Comparison of ENCODE assay signal across 8 cellular contexts in genomic region chr3:147410518-147411234, GRCh38. TPM values are rescaled to one million over a fixed set of nuclear protein-coding genes. Genes with fewer than 3 reads are reported as not detected.
DNase-seq lines count a peak whose midpoint lies in the region; ATAC-seq and TF ChIP-seq lines count a peak whose summit lies in the region.

No MANE protein-coding gene starts in this region.

- CTCF ChIA-PET in GM10248 (lab: Yijun Ruan, JAX), result no interaction called here

- H3K27ac Mint-ChIP-seq in CD4-positive, CD25-positive, alpha-beta regulatory T cell, result no peak overlapping the region

- H3K9me3 ChIP-seq in CD4-positive, CD25-positive, alpha-beta regulatory T cell (ENCODE audit: control insufficient read depth in 2 of 2, low read length in 2 of 2), result peaks cover 15 to 25% of the 10 kb centered on the region in 2 experiments
- H3K9me3 ChIP-seq in neural cell (ENCODE audit: low read length), result no peaks in the 10 kb centered on the region

- TF ChIP-seq CTCF in coronary artery (IDR thresholded peaks at IDR 0.05) (no peak), neural cell (IDR thresholded peaks at IDR 0.05; ENCODE audit: poor library complexity, severe bottlenecking) (no peak), GM10248 (IDR thresholded peaks at IDR 0.05; ENCODE audit: control extremely low read depth, extremely low read depth, low read depth, missing control alignments) (no peak)

- H3K36me3 Mint-ChIP-seq in CD4-positive, CD25-positive, alpha-beta regulatory T cell, result no peaks in the 10 kb centered on the region

- POLR2A ChIA-PET in GM10248 (lab: Yijun Ruan, JAX), result no interaction called here

- H3K27me3 ChIP-seq in CD4-positive, CD25-positive, alpha-beta regulatory T cell (ENCODE audit: control insufficient read depth, insufficient read depth, low read length), result peaks cover 42% of the 10 kb centered on the region
- peaks cover 29% of the 10 kb centered on the region for H3K27me3 ChIP-seq in neural cell (ENCODE audit: insufficient read depth, low read depth, low read length)

- no peak for TF ChIP-seq RAD21 in neural cell (conservative IDR thresholded peaks at IDR 0.05)

- no peak for TF ChIP-seq EP300 in neural cell (conservative IDR thresholded peaks at IDR 0.05; ENCODE audit: poor library complexity, severe bottlenecking)

- peaks cover 0 to 38% (median 11%) of the 10 kb centered on the region in 7 donors for H3K9me3 Mint-ChIP-seq in CD4-positive, CD25-positive, alpha-beta regulatory T cell

- no peaks in the 10 kb centered on the region for H4K20me1 ChIP-seq in neural cell (ENCODE audit: insufficient read depth)

- H3K9me2 ChIP-seq in neural cell (ENCODE audit: insufficient read depth, low read length), result no peaks in the 10 kb centered on the region

- H3K9ac ChIP-seq in neural cell (ENCODE audit: low read length), result peak overlapping the region; percentile 80

- H3K4me1 ChIP-seq in CD4-positive, CD25-positive, alpha-beta regulatory T cell (ENCODE audit: control insufficient read depth, insufficient read depth, low read length, poor library complexity, severe bottlenecking), result peaks cover 31% of the 10 kb centered on the region

- peak in 1 of 3 donors; percentile 34 for DNase-seq in CD4-positive, CD25-positive, alpha-beta regulatory T cell
- DNase-seq in KBM-7, result peak; percentile 47
- no peak for DNase-seq in coronary artery (ENCODE audit: low spot score)
- DNase-seq in GM10248 (ENCODE audit: extremely low spot score), result no peak

- H3K4me3 Mint-ChIP-seq in CD4-positive, CD25-positive, alpha-beta regulatory T cell, result peak overlapping the region; percentile 31 to 82 (median 71)

- H3F3A ChIP-seq in neural cell (ENCODE audit: insufficient read depth, low read length, poor library complexity, severe bottlenecking), result peaks cover 10% of the 10 kb centered on the region

- H3K4me1 Mint-ChIP-seq in CD4-positive, CD25-positive, alpha-beta regulatory T cell, result peaks cover 6 to 53% (median 13%) of the 10 kb centered on the region in 4 donors

- H3K27me3 Mint-ChIP-seq in CD4-positive, CD25-positive, alpha-beta regulatory T cell, result peaks cover 84% of the 10 kb centered on the region

- no peak overlapping the region for H3K27ac ChIP-seq in CD4-positive, CD25-positive, alpha-beta regulatory T cell (ENCODE audit: insufficient read depth, low read length, poor library complexity, severe bottlenecking)
- H3K27ac ChIP-seq in coronary artery, result no peak overlapping the region
- H3K27ac ChIP-seq in neural cell (ENCODE audit: low read length), result peak overlapping the region; percentile 92

- ATAC-seq in CD4-positive, CD25-positive, alpha-beta regulatory T cell (ENCODE audit: low read depth in 2 of 2), result no peak
- no peak for ATAC-seq in GM19467 (IDR thresholded peaks at IDR 0.05; ENCODE audit: unreplicated experiment)
- ATAC-seq in HG03354 (IDR thresholded peaks at IDR 0.05; ENCODE audit: poor library complexity, severe bottlenecking, unreplicated experiment), result no peak
- ATAC-seq in HG03135 (IDR thresholded peaks at IDR 0.05; ENCODE audit: unreplicated experiment), result no peak

- in situ Hi-C loops in KBM-7 (cut with MboI; ENCODE audit: low pct_unique_long_range_greater_than_20kb, low sequenced_read_pairs), result no loop called here

- peak overlapping the region; percentile 89 for H3K4me2 ChIP-seq in neural cell (ENCODE audit: low read length)

- no peak overlapping the region for H3K4me3 ChIP-seq in CD4-positive, CD25-positive, alpha-beta regulatory T cell (ENCODE audit: low read depth, low read length)
- H3K4me3 ChIP-seq in coronary artery (peak overlapping the region; percentile 65), neural cell (ENCODE audit: low read length) (peak overlapping the region; percentile 92)

- no peaks in the 10 kb centered on the region for H3K36me3 ChIP-seq in CD4-positive, CD25-positive, alpha-beta regulatory T cell (ENCODE audit: control insufficient read depth, insufficient read depth, low read length)
- H3K36me3 ChIP-seq in neural cell (ENCODE audit: insufficient read depth, low read length), result no peaks in the 10 kb centered on the region

- peaks cover 96% of the 10 kb centered on the region for H3K79me2 ChIP-seq in neural cell (replicated peaks; ENCODE audit: insufficient read depth, low read length)

- peak overlapping the region; percentile 28 for H2AFZ ChIP-seq in neural cell (ENCODE audit: low read depth, low read length)

TF ChIP-seq in neural cell, 6 proteins besides CTCF, POLR2A, EP300 and RAD21:
- no peak for TF ChIP-seq TAF1 (IDR thresholded peaks at IDR 0.05; ENCODE audit: low read depth)
- TF ChIP-seq EZH2 (IDR thresholded peaks at IDR 0.05; ENCODE audit: borderline replicate concordance, insufficient read depth, low read length, poor library complexity, severe bottlenecking), result no peak
- no peak for TF ChIP-seq POLR2AphosphoS5 (IDR thresholded peaks at IDR 0.05)
- TF ChIP-seq MXI1 (conservative IDR thresholded peaks at IDR 0.05; ENCODE audit: poor library complexity, severe bottlenecking), result peak; percentile 46
- peak; percentile 59 for TF ChIP-seq REST (IDR thresholded peaks at IDR 0.05; ENCODE audit: borderline replicate concordance)
- TF ChIP-seq SMC3 (conservative IDR thresholded peaks at IDR 0.05; ENCODE audit: poor library complexity), result no peak
TF ChIP-seq in neural cell: peak in this region for 2.

RNA-seq across cellular contexts. Expression of gene ZIC1, which starts 1.5 kb away (rescaled TPM):
- not detected for total RNA-seq in CD4-positive, CD25-positive, alpha-beta regulatory T cell
- not detected for polyA plus RNA-seq in CD4-positive, CD25-positive, alpha-beta regulatory T cell
- polyA plus RNA-seq in neural cell, result 134 and 183 TPM in 2 replicates
- polyA minus RNA-seq in neural cell, result 166 and 196 TPM in 2 replicates

RNA-seq across cellular contexts. Expression of gene ZIC4, which starts 4.3 kb away (rescaled TPM):
- total RNA-seq in CD4-positive, CD25-positive, alpha-beta regulatory T cell, result not detected
- polyA plus RNA-seq in CD4-positive, CD25-positive, alpha-beta regulatory T cell, result not detected
- polyA plus RNA-seq in neural cell, result 8.1 and 8.6 TPM in 2 replicates
- polyA minus RNA-seq in neural cell, result 7.5 and 9.5 TPM in 2 replicates

Comparison
In these comparisons a context has a peak if more than half of its experiments do, and no peak if none do; other contexts are left out.
1. RNA of gene ZIC1, which starts 1.5 kb away (polyA plus RNA-seq): 134 to 183 TPM in neural cell; not detected in CD4-positive, CD25-positive, alpha-beta regulatory T cell; every median in the first group is over 100 times any median in the second.